In the genomic region with DNA sequence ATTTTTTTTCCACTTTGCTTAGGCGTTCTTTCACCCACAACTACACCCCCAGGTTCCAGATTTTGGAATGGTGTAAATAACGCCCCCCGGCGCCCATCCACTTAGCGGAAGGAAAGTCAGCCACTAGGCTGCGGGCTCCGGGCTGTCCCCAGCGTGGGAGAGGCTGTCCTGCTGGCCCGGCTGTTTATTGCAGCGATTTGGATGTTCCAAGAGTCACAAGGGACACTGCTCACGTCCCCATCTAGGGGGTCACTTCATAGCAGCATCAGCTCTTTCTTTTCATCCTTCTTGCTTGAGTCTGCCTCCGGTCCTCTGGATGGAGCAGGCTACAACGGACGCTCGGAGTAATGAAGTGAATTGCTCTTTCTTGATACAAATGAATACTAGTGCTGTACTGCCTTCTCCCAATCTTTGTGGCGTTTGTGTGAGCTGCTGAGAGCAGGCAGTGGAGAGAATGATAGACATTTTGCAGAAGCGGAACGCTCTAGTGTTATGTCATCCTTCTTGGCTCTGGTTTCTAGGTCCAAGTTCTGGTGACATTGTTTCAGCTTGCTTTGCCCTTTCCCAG, we compare ENCODE assay signal across 1 cellular context.
TF ChIP-seq lines count a peak whose summit lies in the region.

No MANE protein-coding gene starts in this region.

TF ChIP-seq in GM12878, 131 proteins besides CTCF, POLR2A, EP300 and RAD21 (continued from another document):
- no peak for TF ChIP-seq SUPT20H (IDR thresholded peaks at IDR 0.05; ENCODE audit: borderline replicate concordance, control insufficient read depth, low read depth, low read length)
- no peak for TF ChIP-seq EZH2 (IDR thresholded peaks at IDR 0.05; ENCODE audit: borderline replicate concordance, control insufficient read depth, low read depth, low read length)
- no peak for TF ChIP-seq SPI1 (IDR thresholded peaks at IDR 0.05; ENCODE audit: borderline replicate concordance, insufficient read depth, low read depth, low read length)
- no peak for TF ChIP-seq TCF3 (IDR thresholded peaks at IDR 0.05; ENCODE audit: borderline replicate concordance, insufficient read depth, low read depth, low read length)
- no peak for TF ChIP-seq NR2C2 (IDR thresholded peaks at IDR 0.05; ENCODE audit: borderline replicate concordance, control insufficient read depth, insufficient read length, low read depth)
- TF ChIP-seq, protein P1, sequence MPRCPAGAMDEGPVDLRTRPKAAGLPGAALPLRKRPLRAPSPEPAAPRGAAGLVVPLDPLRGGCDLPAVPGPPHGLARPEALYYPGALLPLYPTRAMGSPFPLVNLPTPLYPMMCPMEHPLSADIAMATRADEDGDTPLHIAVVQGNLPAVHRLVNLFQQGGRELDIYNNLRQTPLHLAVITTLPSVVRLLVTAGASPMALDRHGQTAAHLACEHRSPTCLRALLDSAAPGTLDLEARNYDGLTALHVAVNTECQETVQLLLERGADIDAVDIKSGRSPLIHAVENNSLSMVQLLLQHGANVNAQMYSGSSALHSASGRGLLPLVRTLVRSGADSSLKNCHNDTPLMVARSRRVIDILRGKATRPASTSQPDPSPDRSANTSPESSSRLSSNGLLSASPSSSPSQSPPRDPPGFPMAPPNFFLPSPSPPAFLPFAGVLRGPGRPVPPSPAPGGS (IDR thresholded peaks at IDR 0.05; ENCODE audit: borderline replicate concordance, insufficient read depth, low read depth, low read length, poor library complexity, severe bottlenecking): no peak
- no peak for TF ChIP-seq USF1 (IDR thresholded peaks at IDR 0.05; ENCODE audit: borderline replicate concordance, extremely low read length, insufficient read depth, low read depth, low read length)
- no peak for TF ChIP-seq MXI1 (IDR thresholded peaks at IDR 0.05; ENCODE audit: low read depth, low read length)
- no peak for TF ChIP-seq CBX3 (IDR thresholded peaks at IDR 0.05; ENCODE audit: borderline replicate concordance, low read depth)
- no peak for TF ChIP-seq ZNF24 (IDR thresholded peaks at IDR 0.05)
